20 cellular contexts compared by ENCODE assay signal in genomic region chr19:29389495-29389894, GRCh38.
"Had no signal": no experiment of that assay in that cellular context is flagged by ENCODE, and none has a peak within 500 bp of the region (broad histone marks: within the 10 kb centered on the region; RNA-seq: fewer than 3 reads in every experiment).

No MANE protein-coding gene starts in this region.

- H3K4me3 Mint-ChIP-seq: activated CD4-positive, alpha-beta T cell treated with anti-CD3 and anti-CD28 coated beads, Interleukin-2, amount 10 ng/mL, durations not matched to agents 24 days and 14 days; activated CD8-positive, alpha-beta T cell treated with anti-CD3 and anti-CD28 coated beads, Interleukin-2, amount 10 ng/mL, durations not matched to agents 7 days and 5 days; activated naive CD4-positive, alpha-beta T cell treated with anti-CD3 and anti-CD28 coated beads, Interleukin-2, amount 10 ng/mL, durations not matched to agents 7 days and 5 days; activated naive CD8-positive, alpha-beta T cell treated with anti-CD3 and anti-CD28 coated beads, Interleukin-2, amount 50 U/mL, for 24 hours; activated T-cell treated with anti-CD3 and anti-CD28 coated beads, Interleukin-2, amount 50 U/mL, for 4 hours; immature natural killer cell; naive thymus-derived CD8-positive, alpha-beta T cell; stimulated activated effector memory CD8-positive, alpha-beta T cell treated with anti-CD3 and anti-CD28 coated beads, Interleukin-12 subunit alpha, Interleukin-12 subunit beta, amount 100 ng/mL, for 72 hours had no signal

- ATAC-seq: activated CD8-positive, alpha-beta T cell treated with anti-CD3 and anti-CD28 coated beads, Interleukin-2, amount 10 ng/mL, durations not matched to agents 7 days and 5 days; activated naive CD8-positive, alpha-beta T cell treated with anti-CD3 and anti-CD28 coated beads, Interleukin-2, amount 50 U/mL, for 24 hours; activated T-cell treated with anti-CD3 and anti-CD28 coated beads, Interleukin-2, amount 50 U/mL, for 4 hours; gastrocnemius medialis; lower lobe of right lung; naive thymus-derived CD8-positive, alpha-beta T cell; pancreas; stimulated activated effector memory CD8-positive, alpha-beta T cell treated with anti-CD3 and anti-CD28 coated beads, Interleukin-12 subunit alpha, Interleukin-12 subunit beta, amount 100 ng/mL, for 72 hours; upper lobe of right lung had no signal

- H3K27me3 Mint-ChIP-seq: activated CD4-positive, alpha-beta T cell treated with anti-CD3 and anti-CD28 coated beads, Interleukin-2, amount 10 ng/mL, durations not matched to agents 24 days and 14 days; activated naive CD4-positive, alpha-beta T cell treated with anti-CD3 and anti-CD28 coated beads, Interleukin-2, amount 10 ng/mL, durations not matched to agents 7 days and 5 days; activated naive CD8-positive, alpha-beta T cell treated with anti-CD3 and anti-CD28 coated beads, Interleukin-2, amount 50 U/mL, for 24 hours had no signal

- DNase-seq: activated CD4-positive, alpha-beta T cell treated with anti-CD3 and anti-CD28 coated beads, Interleukin-2, amount 10 ng/mL, durations not matched to agents 24 days and 14 days; activated CD8-positive, alpha-beta T cell treated with anti-CD3 and anti-CD28 coated beads, Interleukin-2, amount 10 ng/mL, durations not matched to agents 7 days and 5 days; activated naive CD4-positive, alpha-beta T cell treated with anti-CD3 and anti-CD28 coated beads, Interleukin-2, amount 10 ng/mL, durations not matched to agents 7 days and 5 days; activated naive CD8-positive, alpha-beta T cell treated with anti-CD3 and anti-CD28 coated beads, Interleukin-2, amount 50 U/mL, for 24 hours; activated T-cell treated with anti-CD3 and anti-CD28 coated beads, Interleukin-2, amount 50 U/mL, for 4 hours; anterior cingulate cortex; central memory CD4-positive, alpha-beta T cell; effector CD4-positive, alpha-beta T cell; gastrocnemius medialis; head of caudate nucleus; immature natural killer cell; lower lobe of right lung; naive thymus-derived CD8-positive, alpha-beta T cell; pancreas; sigmoid colon; stimulated activated CD4-positive, alpha-beta T cell treated with anti-CD3 and anti-CD28 coated beads, Interleukin-4, amount 100 ng/mL, for 24 hours; testis; upper lobe of right lung had no signal

- FAIRE-seq: pancreas had no signal

- H3K4me1 Mint-ChIP-seq: activated CD4-positive, alpha-beta T cell treated with anti-CD3 and anti-CD28 coated beads, Interleukin-2, amount 10 ng/mL, durations not matched to agents 24 days and 14 days; activated naive CD4-positive, alpha-beta T cell treated with anti-CD3 and anti-CD28 coated beads, Interleukin-2, amount 10 ng/mL, durations not matched to agents 7 days and 5 days; activated naive CD8-positive, alpha-beta T cell treated with anti-CD3 and anti-CD28 coated beads, Interleukin-2, amount 50 U/mL, for 24 hours; immature natural killer cell; naive thymus-derived CD8-positive, alpha-beta T cell; stimulated activated effector memory CD8-positive, alpha-beta T cell treated with anti-CD3 and anti-CD28 coated beads, Interleukin-12 subunit alpha, Interleukin-12 subunit beta, amount 100 ng/mL, for 72 hours had no signal

- H3K36me3 Mint-ChIP-seq: activated naive CD4-positive, alpha-beta T cell treated with anti-CD3 and anti-CD28 coated beads, Interleukin-2, amount 10 ng/mL, durations not matched to agents 7 days and 5 days; brain; stimulated activated effector memory CD8-positive, alpha-beta T cell treated with anti-CD3 and anti-CD28 coated beads, Interleukin-12 subunit alpha, Interleukin-12 subunit beta, amount 100 ng/mL, for 72 hours had no signal

- H3K27ac Mint-ChIP-seq: activated CD4-positive, alpha-beta T cell treated with anti-CD3 and anti-CD28 coated beads, Interleukin-2, amount 10 ng/mL, durations not matched to agents 24 days and 14 days; activated CD8-positive, alpha-beta T cell treated with anti-CD3 and anti-CD28 coated beads, Interleukin-2, amount 10 ng/mL, durations not matched to agents 7 days and 5 days; activated naive CD4-positive, alpha-beta T cell treated with anti-CD3 and anti-CD28 coated beads, Interleukin-2, amount 10 ng/mL, durations not matched to agents 7 days and 5 days; activated naive CD8-positive, alpha-beta T cell treated with anti-CD3 and anti-CD28 coated beads, Interleukin-2, amount 50 U/mL, for 24 hours; immature natural killer cell; naive thymus-derived CD8-positive, alpha-beta T cell; stimulated activated effector memory CD8-positive, alpha-beta T cell treated with anti-CD3 and anti-CD28 coated beads, Interleukin-12 subunit alpha, Interleukin-12 subunit beta, amount 100 ng/mL, for 72 hours had no signal
